In genomic region chr6:15901141-15902115, GRCh38 we compare ENCODE assay signal across 1 cellular context.
TF ChIP-seq lines count a peak whose summit lies in the region.

No MANE protein-coding gene starts in this region.

TF ChIP-seq in GM12878, 131 proteins besides CTCF, POLR2A, EP300 and RAD21 (continued from another document):
- TF ChIP-seq NRF1 (conservative IDR thresholded peaks at IDR 0.05; ENCODE audit: low read depth, low read length): no peak
- TF ChIP-seq BRCA1 (IDR thresholded peaks at IDR 0.05; ENCODE audit: low read depth, low read length): no peak
- peak; percentile 98 for TF ChIP-seq BCL11A (IDR thresholded peaks at IDR 0.05; ENCODE audit: low read depth, low read length)
